10 cellular contexts compared by ENCODE assay signal in genomic region chr16:3098459-3099394, GRCh38. TPM values are rescaled to one million over a fixed set of nuclear protein-coding genes. Genes with fewer than 3 reads are reported as not detected.
DNase-seq lines count a peak whose midpoint lies in the region; ATAC-seq and TF ChIP-seq lines count a peak whose summit lies in the region.
"Had no signal": no experiment of that assay in that cellular context is flagged by ENCODE, and none has a peak within 500 bp of the region (broad histone marks: within the 10 kb centered on the region; RNA-seq: fewer than 3 reads in every experiment).

Gene ZSCAN10, minus strand, starts transcription at chr16:3099294. Its CDS starts 6,357 bp downstream, at chr16:3092937.

- POLR2A ChIA-PET in AG04449 (lab: Yijun Ruan, JAX): no interaction called here

- H3K27ac Mint-ChIP-seq in HFFc6: no peak within 1 kb of the TSS

- H3K36me3 Mint-ChIP-seq in HFFc6 (ENCODE audit: low read depth): no peaks in the 10 kb centered on the region

- peaks cover 24% of the 10 kb centered on the region for H3K4me1 Mint-ChIP-seq in HFFc6 (ENCODE audit: low read depth)

- H3K9me3 ChIP-seq in mononuclear cell (ENCODE audit: low read depth, low read length): no peaks in the 10 kb centered on the region

- peaks cover 18% of the 10 kb centered on the region for H3K27me3 Mint-ChIP-seq in HFFc6 (ENCODE audit: insufficient read depth)

- H3K27me3 ChIP-seq in mononuclear cell (ENCODE audit: insufficient read depth, low read length): no peaks in the 10 kb centered on the region

- H3K4me1 ChIP-seq in mononuclear cell (ENCODE audit: insufficient read depth, low read length): peaks cover 64% of the 10 kb centered on the region

- CTCF ChIA-PET in AG04449 (lab: Yijun Ruan, JAX): interaction anchor here (0.5 to 2.7 kb wide), 17 partner anchors 12 to 67 kb away, joined by 3 to 14 read pairs (median 4); partner anchors contain the start of genes IL32 and ZNF205

- H3K4me3 Mint-ChIP-seq in HFFc6: peak within 1 kb of the TSS; percentile 72

- no peak for ATAC-seq in GM18517 (IDR thresholded peaks at IDR 0.05; ENCODE audit: unreplicated experiment)

- H3K4me3 ChIP-seq in AG04449 (ENCODE audit: low read depth, low read length) (peak within 1 kb of the TSS; percentile 33), cardiac fibroblast (replicated peaks in 1 of 2; ENCODE audit: low read depth in 2 of 2, low read length in 2 of 2) (peak within 1 kb of the TSS; percentile 7 to 13), mononuclear cell (ENCODE audit: low read length) (peak within 1 kb of the TSS; percentile 1)

- no peak for TF ChIP-seq CTCF in AG04449 (IDR thresholded peaks at IDR 0.05; ENCODE audit: insufficient read depth, low read length, missing control alignments)
- no peak for TF ChIP-seq CTCF in HFFc6 (IDR thresholded peaks at IDR 0.05)
- no peak for TF ChIP-seq CTCF in cardiac fibroblast (IDR thresholded peaks at IDR 0.05; ENCODE audit: low read depth, low read length)

- no peaks in the 10 kb centered on the region for H3K9me3 Mint-ChIP-seq in HFFc6

- DNase-seq in AG04449 (ENCODE audit: low read depth, low spot score) (no peak), HFFc6 (no peak), cardiac fibroblast (ENCODE audit: low read depth in 2 of 2) (no peak), Kasumi-1 (lab: John Stamatoyannopoulos, UW) (no peak), NCI-H2227 treated with DMSO at 0.1 percent for 48 hours (lab: John Stamatoyannopoulos, UW) (no peak)
- DNase-seq in stimulated activated naive CD4-positive, alpha-beta T cell (lab: John Stamatoyannopoulos, UW): no peak
- DNase-seq: HCEC 1CT, NCI-H1417 had no signal

RNA-seq across cellular contexts. Expression of gene ZSCAN10, which starts in this region (rescaled TPM):
- total RNA-seq in HFFc6 (2021; fragmentation: NEBNext Ultra II Directional; extraction: Animal tissue kit (Norgen Biotek cat#: 25700)): not detected
- total RNA-seq in mononuclear cell: under 0.01 TPM
